In the genomic region with DNA sequence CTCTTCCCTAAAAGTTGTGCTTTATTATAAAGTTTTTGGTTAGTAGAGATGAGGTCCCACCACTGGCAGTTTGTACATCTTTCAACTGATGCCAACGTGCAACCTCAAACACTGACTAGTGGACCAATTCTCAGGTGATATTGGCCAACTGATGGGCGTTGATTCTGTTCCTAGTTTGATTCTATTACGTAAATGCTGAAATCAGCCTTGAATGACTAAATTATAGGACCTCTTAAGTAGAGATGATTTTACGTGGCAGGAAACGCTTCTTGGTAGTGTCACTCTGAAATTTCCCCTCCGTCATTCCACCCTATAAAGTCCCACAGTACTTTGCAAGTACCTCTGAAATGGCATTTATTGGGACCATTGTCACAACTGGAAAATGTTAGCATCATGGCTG, we compare ENCODE assay signal across 1 cellular context.
A peak's percentile ranks its signal among the peaks of the same experiment; 100 is the strongest.
TF ChIP-seq lines count a peak whose summit lies in the region.

No MANE protein-coding gene starts in this region.

TF ChIP-seq in IMR-90, 13 proteins besides CTCF, POLR2A, EP300 and RAD21:
- TF ChIP-seq CEBPB (IDR thresholded peaks at IDR 0.05; ENCODE audit: low read depth, low read length) (peak; percentile 29; the same call in 1 of the 2 replicates), MAZ (IDR thresholded peaks at IDR 0.05; ENCODE audit: borderline replicate concordance, low read depth, low read length) (no peak), NFE2L2 (IDR thresholded peaks at IDR 0.05; ENCODE audit: low read depth, low read length) (no peak)
- TF ChIP-seq, protein P1, sequence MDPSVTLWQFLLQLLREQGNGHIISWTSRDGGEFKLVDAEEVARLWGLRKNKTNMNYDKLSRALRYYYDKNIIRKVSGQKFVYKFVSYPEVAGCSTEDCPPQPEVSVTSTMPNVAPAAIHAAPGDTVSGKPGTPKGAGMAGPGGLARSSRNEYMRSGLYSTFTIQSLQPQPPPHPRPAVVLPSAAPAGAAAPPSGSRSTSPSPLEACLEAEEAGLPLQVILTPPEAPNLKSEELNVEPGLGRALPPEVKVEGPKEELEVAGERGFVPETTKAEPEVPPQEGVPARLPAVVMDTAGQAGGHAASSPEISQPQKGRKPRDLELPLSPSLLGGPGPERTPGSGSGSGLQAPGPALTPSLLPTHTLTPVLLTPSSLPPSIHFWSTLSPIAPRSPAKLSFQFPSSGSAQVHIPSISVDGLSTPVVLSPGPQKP (IDR thresholded peaks at IDR 0.05; ENCODE audit: borderline replicate concordance, low read depth, low read length): no peak
